24 cellular contexts compared by ENCODE assay signal in genomic region chr1:244913806-244914205, GRCh38.
"Had no signal": no experiment of that assay in that cellular context is flagged by ENCODE, and none has a peak within 500 bp of the region (broad histone marks: within the 10 kb centered on the region; RNA-seq: fewer than 3 reads in every experiment).

No MANE protein-coding gene starts in this region.

- H3K9me3 ChIP-seq: colonic mucosa, esophagus muscularis mucosa, esophagus squamous epithelium, gastrocnemius medialis, gastroesophageal sphincter, heart left ventricle, heart right ventricle had no signal

- H3K27me3 ChIP-seq: colonic mucosa, dorsolateral prefrontal cortex, esophagus muscularis mucosa, esophagus squamous epithelium, gastrocnemius medialis, gastroesophageal sphincter, heart left ventricle, heart right ventricle had no signal

- H3K4me3 ChIP-seq: colonic mucosa, coronary artery, dorsolateral prefrontal cortex, esophagus muscularis mucosa, esophagus squamous epithelium, gastrocnemius medialis, gastroesophageal sphincter, heart left ventricle, heart right ventricle had no signal

- ATAC-seq: effector memory CD8-positive, alpha-beta T cell; esophagus mucosa; foreskin keratinocyte; gastrocnemius medialis; gastroesophageal sphincter; heart left ventricle; heart right ventricle had no signal

- H3K4me1 ChIP-seq: colonic mucosa, foreskin keratinocyte had no signal

- DNase-seq: colonic mucosa; cortex of kidney; dermis blood vessel endothelial cell; dorsolateral prefrontal cortex; effector CD4-positive, alpha-beta T cell; effector CD8-positive, alpha-beta T cell; effector memory CD4-positive, alpha-beta T cell; effector memory CD8-positive, alpha-beta T cell; endodermal cell; erythroblast; esophagus squamous epithelium; foreskin fibroblast; foreskin keratinocyte; foreskin melanocyte; gastrocnemius medialis; glutamatergic neuron; head of caudate nucleus; heart left ventricle; heart right ventricle had no signal

- H3K27ac ChIP-seq: colonic mucosa, coronary artery, dorsolateral prefrontal cortex, epithelial cell of prostate, esophagus muscularis mucosa, esophagus squamous epithelium, foreskin keratinocyte, gastrocnemius medialis, gastroesophageal sphincter, heart left ventricle, heart right ventricle had no signal

- H3K36me3 ChIP-seq: colonic mucosa, esophagus muscularis mucosa, esophagus squamous epithelium, gastrocnemius medialis, gastroesophageal sphincter, heart left ventricle, heart right ventricle had no signal
